In genomic region chr4:6316461-6317003, GRCh38 we compare ENCODE assay signal across 17 cellular contexts. TPM values are rescaled to one million over a fixed set of nuclear protein-coding genes. Genes with fewer than 3 reads are reported as not detected.
A peak's percentile ranks its signal among the peaks of the same experiment; 100 is the strongest.
DNase-seq lines count a peak whose midpoint lies in the region; ATAC-seq lines count a peak whose summit lies in the region.
"Had no signal": no experiment of that assay in that cellular context is flagged by ENCODE, and none has a peak within 500 bp of the region (broad histone marks: within the 10 kb centered on the region; RNA-seq: fewer than 3 reads in every experiment).

No MANE protein-coding gene starts in this region.

- no peak overlapping the region for H2BK120ac ChIP-seq in neuronal stem cell (ENCODE audit: low read depth, low read length)

- no peak overlapping the region for H2BK15ac ChIP-seq in neuronal stem cell (ENCODE audit: low read length)

- H2AFZ ChIP-seq in neuronal stem cell (ENCODE audit: low read length) = no peak overlapping the region
- H2AFZ ChIP-seq: GM23338 had no signal

- H3K4me1 ChIP-seq in BLaER1 = peaks cover 48% of the 10 kb centered on the region
- H3K4me1 ChIP-seq in neuronal stem cell (ENCODE audit: control insufficient read depth in 2 of 2, insufficient read depth in 1 of 2, low read depth in 1 of 2, low read length in 2 of 2) = no peaks in the 10 kb centered on the region

- H3K79me1 ChIP-seq in neuronal stem cell (ENCODE audit: low read depth, low read length) = no peaks in the 10 kb centered on the region

- H3K36me3 ChIP-seq in BLaER1 (no peaks in the 10 kb centered on the region), neuronal stem cell (replicated peaks in 1 of 2; ENCODE audit: control insufficient read depth in 2 of 2, insufficient read depth in 2 of 2, low read length in 2 of 2) (no peaks in the 10 kb centered on the region)

- H3K9ac ChIP-seq in BLaER1 (no peak overlapping the region), neuronal stem cell (ENCODE audit: low read depth, low read length, poor library complexity) (no peak overlapping the region)

- peak overlapping the region; percentile 43 for H3K27ac Mint-ChIP-seq in T-helper 17 cell
- H3K27ac Mint-ChIP-seq: B cell; CD4-positive, CD25-positive, alpha-beta regulatory T cell; CD8-positive, alpha-beta memory T cell; GM23338 had no signal

- no peak overlapping the region for H3K27ac ChIP-seq in BLaER1
- no peak overlapping the region for H3K27ac ChIP-seq in neuronal stem cell (replicated peaks; ENCODE audit: low read length)

- no peak overlapping the region for H3K14ac ChIP-seq in neuronal stem cell (ENCODE audit: low read length)

- no peak overlapping the region for H4K91ac ChIP-seq in neuronal stem cell (ENCODE audit: low read depth, low read length, poor library complexity)

- H4K20me1 ChIP-seq in BLaER1 = no peaks in the 10 kb centered on the region

- ATAC-seq in T-helper 17 cell = no peak
- ATAC-seq in HG03280 (IDR thresholded peaks at IDR 0.05; ENCODE audit: unreplicated experiment) = no peak
- ATAC-seq: GM23338 had no signal

- peaks cover 9% of the 10 kb centered on the region for H3K9me3 ChIP-seq in BLaER1
- no peaks in the 10 kb centered on the region for H3K9me3 ChIP-seq in T-helper 17 cell (ENCODE audit: control insufficient read depth, low read length, poor library complexity, severe bottlenecking)
- peaks cover 3% of the 10 kb centered on the region in 2 donors for H3K9me3 ChIP-seq in neuronal stem cell (replicated peaks in 1 of 2; ENCODE audit: control insufficient read depth in 2 of 2, insufficient read depth in 1 of 2, low read depth in 1 of 2, low read length in 2 of 2)

- H3K4me1 Mint-ChIP-seq in T-helper 17 cell = no peaks in the 10 kb centered on the region
- H3K4me1 Mint-ChIP-seq: B cell; CD4-positive, CD25-positive, alpha-beta regulatory T cell; CD8-positive, alpha-beta memory T cell; GM23338 had no signal

- H3K4me3 ChIP-seq in BLaER1 (no peak overlapping the region), neuronal stem cell (ENCODE audit: low read length in 2 of 2) (no peak overlapping the region)
- H3K4me3 ChIP-seq: GM23338 had no signal

- H3K4me2 ChIP-seq in BLaER1 (peak overlapping the region; percentile 54), neuronal stem cell (ENCODE audit: insufficient read depth, low read length, poor library complexity, severe bottlenecking) (no peak overlapping the region)
- H3K4me2 ChIP-seq: GM23338 had no signal

- no peak overlapping the region for H3K4me3 Mint-ChIP-seq in T-helper 17 cell
- H3K4me3 Mint-ChIP-seq: B cell; CD4-positive, CD25-positive, alpha-beta regulatory T cell; GM23338 had no signal

- no peaks in the 10 kb centered on the region for H3K27me3 ChIP-seq in BLaER1
- peaks cover 0 to 12% (median 0%) of the 10 kb centered on the region in 3 experiments for H3K27me3 ChIP-seq in neuronal stem cell (ENCODE audit: control insufficient read depth in 3 of 3, insufficient read depth in 3 of 3, low read depth in 1 of 3, low read length in 3 of 3)

- no peak overlapping the region for H3K4ac ChIP-seq in neuronal stem cell (ENCODE audit: low read length)

- no peak overlapping the region for H3K23ac ChIP-seq in neuronal stem cell (ENCODE audit: low read depth, low read length, poor library complexity)

- DNase-seq in T-helper 17 cell = no peak
- DNase-seq in dermis blood vessel endothelial cell = peak; percentile 33
- no peak for DNase-seq in neuronal stem cell (ENCODE audit: low spot score)
- no peak for DNase-seq in activated CD4-positive, alpha-beta T cell treated with anti-CD3 and anti-CD28 coated beads, Interleukin-2, amount 50 U/mL, for 48 hours
- DNase-seq in middle frontal gyrus (ENCODE audit: extremely low spot score, low spot score) = no peak
- DNase-seq: C1 segment of cervical spinal cord; CD4-positive, CD25-positive, alpha-beta regulatory T cell; CD8-positive, alpha-beta memory T cell; COR-L47; DMS 273 treated with DMSO at 0.1 percent for 48 hours; GDM1; HCEC 1CT; IMR-90 had no signal

- no peak overlapping the region for H2BK5ac ChIP-seq in neuronal stem cell (ENCODE audit: low read length)

- no peak overlapping the region for H3K18ac ChIP-seq in neuronal stem cell (ENCODE audit: low read length)

- H2BK12ac ChIP-seq in neuronal stem cell (ENCODE audit: low read length) = no peak overlapping the region

- H3K36me3 Mint-ChIP-seq in T-helper 17 cell (ENCODE audit: low read depth) = peaks cover 3% of the 10 kb centered on the region
- H3K36me3 Mint-ChIP-seq: CD4-positive, CD25-positive, alpha-beta regulatory T cell; CD8-positive, alpha-beta memory T cell had no signal

- peak overlapping the region; percentile 54 for H4K8ac ChIP-seq in neuronal stem cell (ENCODE audit: low read depth, low read length)

- H2AK5ac ChIP-seq in neuronal stem cell (ENCODE audit: low read depth, low read length) = no peak overlapping the region

- no CpG with 5 or more reads among the region's 6 CpGs for WGBS in neuronal stem cell (ENCODE audit: extremely low coverage in 2 of 2, insufficient read length in 2 of 2, insufficient replicate concordance in 1 of 2), 2 donors

- H3K27me3 Mint-ChIP-seq in T-helper 17 cell = peaks cover 72% of the 10 kb centered on the region

RNA-seq across cellular contexts. Expression of gene WFS1, which starts 46.9 kb away (rescaled TPM):
- total RNA-seq in T-helper 17 cell (1 to 10 TPM; 1.7 to 2.4 TPM), dermis blood vessel endothelial cell (74.7 and 116 TPM in 2 replicates)
- 16.3 TPM for polyA plus RNA-seq in neuronal stem cell (2013, experiment 1 of 2)
- 16.4 TPM for polyA plus RNA-seq in neuronal stem cell (2013, experiment 2 of 2)

Comparison
In these comparisons a context has a peak if more than half of its experiments do, and no peak if none do; other contexts are left out.
1. RNA of gene WFS1, which starts 46.9 kb away (total RNA-seq): 74.7 to 116 TPM in dermis blood vessel endothelial cell; 1.7 to 2.4 TPM in T-helper 17 cell; every median in the first group is over 10 times any median in the second.